In genomic region chr22:22048981-22049531, GRCh38 we compare ENCODE assay signal across 17 cellular contexts.
DNase-seq lines count a peak whose midpoint lies in the region; ATAC-seq, FAIRE-seq and TF ChIP-seq lines count a peak whose summit lies in the region.
"Had no signal": no experiment of that assay in that cellular context is flagged by ENCODE, and none has a peak within 500 bp of the region (broad histone marks: within the 10 kb centered on the region; RNA-seq: fewer than 3 reads in every experiment).

No MANE protein-coding gene starts in this region.

- H3K4me2 ChIP-seq in K562 (ENCODE audit: insufficient read depth, low read length): no peak overlapping the region
- H3K4me2 ChIP-seq: BLaER1 had no signal

- H3K27ac ChIP-seq in K562 (ENCODE audit: extremely low read depth, low read depth, low read length): no peak overlapping the region
- H3K27ac ChIP-seq: BLaER1, GM23248 had no signal

- TF ChIP-seq CTCF in K562 (IDR thresholded peaks at IDR 0.05 in 2 of 3, conservative IDR thresholded peaks at IDR 0.05 in 1 of 3; ENCODE audit: insufficient read depth in 2 of 3, low read depth in 1 of 3, low read length in 3 of 3) (no peak), glutamatergic neuron (IDR thresholded peaks at IDR 0.05; ENCODE audit: partially characterized antibody, unreplicated experiment) (no peak)

- H3K9ac ChIP-seq in K562 (ENCODE audit: insufficient read depth in 1 of 2, low read depth in 2 of 2, low read length in 2 of 2): no peak overlapping the region
- H3K9ac ChIP-seq: BLaER1, GM23248 had no signal

- peaks cover 18 to 27% of the 10 kb centered on the region in 2 experiments for H3K27me3 ChIP-seq in K562 (ENCODE audit: control insufficient read depth in 2 of 2, insufficient read depth in 2 of 2, low read length in 2 of 2)
- H3K27me3 ChIP-seq: BLaER1 had no signal

- H3K4me1 ChIP-seq in K562 (replicated peaks in 1 of 2; ENCODE audit: control insufficient read depth in 2 of 2, insufficient read depth in 2 of 2, low read length in 2 of 2): no peaks in the 10 kb centered on the region; a peak in 1 of 5 replicates

- no TSS peak for BruUV-seq in K562 (replicated peaks; lab: Mats Ljungman, UMichigan)

- H3K9me1 ChIP-seq in K562 (ENCODE audit: control insufficient read depth, insufficient read depth, low read length): no peaks in the 10 kb centered on the region

- no peak overlapping the region for H3K4me3 ChIP-seq in K562
- H3K4me3 ChIP-seq: BLaER1, GM23248 had no signal

- no peak overlapping the region for H2AFZ ChIP-seq in K562 (ENCODE audit: low read depth, low read length)
- H2AFZ ChIP-seq: GM23248 had no signal

- POLR2A ChIA-PET in K562 (lab: Yijun Ruan, JAX): interaction anchor here (0.7 to 1.8 kb wide), 14 partner anchors 9 to 120 kb away, joined by 3 to 9 read pairs (median 4); no protein-coding TSS in a partner anchor

- H3K79me2 ChIP-seq in K562 (ENCODE audit: control insufficient read depth, insufficient read depth, low read length): no peaks in the 10 kb centered on the region

- no peak overlapping the region for H3K4me3 Mint-ChIP-seq in glutamatergic neuron (ENCODE audit: unreplicated experiment)
- H3K4me3 Mint-ChIP-seq: CD8-positive, alpha-beta memory T cell had no signal

- no peak for TF ChIP-seq RAD21 in K562 (CRISPR knock-in tag; conservative IDR thresholded peaks at IDR 0.05 in 1 of 2, IDR thresholded peaks at IDR 0.05 in 1 of 2)

- DNase-seq in NCI-H2171 treated with DMSO at 0.1 percent for 48 hours (lab: John Stamatoyannopoulos, UW): peak; percentile 14
- no peak for DNase-seq in NCI-H2171 (lab: John Stamatoyannopoulos, UW)
- peak; percentile 18 for DNase-seq in D341Med (ENCODE audit: low spot score)
- peak; percentile 59 for DNase-seq in NAMALWA (ENCODE audit: low spot score)
- DNase-seq in K562 (ENCODE audit: extremely low read depth in 1 of 4, low spot score in 3 of 4): no peak
- no peak for DNase-seq in glutamatergic neuron
- DNase-seq: 8988T; AML-193; CD8-positive, alpha-beta memory T cell; DMS79; EL; GM23248; H7 had no signal

- H3K36me3 Mint-ChIP-seq in glutamatergic neuron (ENCODE audit: unreplicated experiment): peaks cover 3% of the 10 kb centered on the region
- H3K36me3 Mint-ChIP-seq: CD8-positive, alpha-beta memory T cell had no signal

- in situ Hi-C loops in K562 (cut with MboI): no loop called here

- TF ChIP-seq EP300 in K562 (IDR thresholded peaks at IDR 0.05; ENCODE audit: low read length): no peak

- H3K9me3 ChIP-seq in K562 (replicated peaks; ENCODE audit: control insufficient read depth, insufficient read depth, low read depth, low read length): no peaks in the 10 kb centered on the region
- H3K9me3 ChIP-seq: BLaER1 had no signal

- CTCF ChIA-PET in K562 (lab: Yijun Ruan, JAX; ENCODE audit: low intra/inter-chr PET ratio): interaction anchor here (0.7 to 0.8 kb wide), 2 partner anchors 65 to 77 kb away, joined by 4 read pairs; no protein-coding TSS in a partner anchor

- no peak for TF ChIP-seq POLR2A in K562 (conservative IDR thresholded peaks at IDR 0.05)

- no peaks in the 10 kb centered on the region for H3K36me3 ChIP-seq in K562 (ENCODE audit: control insufficient read depth, insufficient read depth, low read length)
- H3K36me3 ChIP-seq: BLaER1 had no signal

- 0% methylated on average over 2 of the region's 2 CpGs for WGBS in K562 (ENCODE audit: insufficient coverage, low coverage, missing lambda C conversion rate)

- intact Hi-C loops in K562 (cut with micrococcal nuclease): loop anchor here (5.0 kb wide), 1 partner anchor 62 kb away; no protein-coding TSS in a partner anchor

- ATAC-seq in K562: peak; percentile 59
- no peak for ATAC-seq in HG03460 (IDR thresholded peaks at IDR 0.05; ENCODE audit: unreplicated experiment)
- no peak for ATAC-seq in HG03039 (IDR thresholded peaks at IDR 0.05; ENCODE audit: unreplicated experiment)

- H3K27me3 Mint-ChIP-seq in glutamatergic neuron (ENCODE audit: unreplicated experiment): peaks cover 5% of the 10 kb centered on the region

- no peak overlapping the region for H3K27ac Mint-ChIP-seq in glutamatergic neuron (ENCODE audit: unreplicated experiment)
- H3K27ac Mint-ChIP-seq: CD8-positive, alpha-beta memory T cell had no signal

- H3K4me1 Mint-ChIP-seq in glutamatergic neuron (ENCODE audit: low read depth, unreplicated experiment): peaks cover 19% of the 10 kb centered on the region
- H3K4me1 Mint-ChIP-seq: CD8-positive, alpha-beta memory T cell had no signal

- no peak for FAIRE-seq in K562 (lab: Jason Lieb, UNC)
- FAIRE-seq: GM12891 had no signal

- peaks cover 6% of the 10 kb centered on the region; the same call in 1 of the 2 replicates for H4K20me1 ChIP-seq in K562 (replicated peaks; ENCODE audit: control insufficient read depth, insufficient read depth, low read length)
- H4K20me1 ChIP-seq: BLaER1 had no signal

- H3K9me3 Mint-ChIP-seq in glutamatergic neuron (ENCODE audit: unreplicated experiment): peaks cover 5% of the 10 kb centered on the region

TF ChIP-seq in K562, 482 proteins besides CTCF, POLR2A, EP300 and RAD21 (continues in another document):
- TF ChIP-seq ZBTB26 (CRISPR knock-in tag; IDR thresholded peaks at IDR 0.05): 0 out of 2 replicates have a peak, but pooled peaks have one; percentile 31
- no peak for TF ChIP-seq HINFP (tag; conservative IDR thresholded peaks at IDR 0.05; ENCODE audit: low read depth)
- TF ChIP-seq SMC3 (conservative IDR thresholded peaks at IDR 0.05; ENCODE audit: insufficient read depth, low read depth, low read length): 0 out of 2 replicates have a peak, but pooled peaks have one; percentile 11
- no peak for TF ChIP-seq MIER1 (IDR thresholded peaks at IDR 0.05; ENCODE audit: low read depth)
- TF ChIP-seq STAT6 (CRISPR knock-in tag; IDR thresholded peaks at IDR 0.05): 0 out of 2 replicates have a peak, but pooled peaks have one; percentile 24
- TF ChIP-seq PKNOX1 (IDR thresholded peaks at IDR 0.05): no peak
- no peak for TF ChIP-seq ESRRA (IDR thresholded peaks at IDR 0.05; ENCODE audit: borderline replicate concordance, low read depth)

Comparison
In these comparisons a context has a peak if more than half of its experiments do, and no peak if none do; other contexts are left out.
1. DNase-seq: peak in NCI-H2171 treated with DMSO at 0.1 percent for 48 hours (single experiment), D341Med (single experiment) and NAMALWA (single experiment); none in NCI-H2171 (single experiment), K562 (0 of 4) and glutamatergic neuron (single experiment).